ENCODE assay signal across 8 cellular contexts in the genomic region with DNA sequence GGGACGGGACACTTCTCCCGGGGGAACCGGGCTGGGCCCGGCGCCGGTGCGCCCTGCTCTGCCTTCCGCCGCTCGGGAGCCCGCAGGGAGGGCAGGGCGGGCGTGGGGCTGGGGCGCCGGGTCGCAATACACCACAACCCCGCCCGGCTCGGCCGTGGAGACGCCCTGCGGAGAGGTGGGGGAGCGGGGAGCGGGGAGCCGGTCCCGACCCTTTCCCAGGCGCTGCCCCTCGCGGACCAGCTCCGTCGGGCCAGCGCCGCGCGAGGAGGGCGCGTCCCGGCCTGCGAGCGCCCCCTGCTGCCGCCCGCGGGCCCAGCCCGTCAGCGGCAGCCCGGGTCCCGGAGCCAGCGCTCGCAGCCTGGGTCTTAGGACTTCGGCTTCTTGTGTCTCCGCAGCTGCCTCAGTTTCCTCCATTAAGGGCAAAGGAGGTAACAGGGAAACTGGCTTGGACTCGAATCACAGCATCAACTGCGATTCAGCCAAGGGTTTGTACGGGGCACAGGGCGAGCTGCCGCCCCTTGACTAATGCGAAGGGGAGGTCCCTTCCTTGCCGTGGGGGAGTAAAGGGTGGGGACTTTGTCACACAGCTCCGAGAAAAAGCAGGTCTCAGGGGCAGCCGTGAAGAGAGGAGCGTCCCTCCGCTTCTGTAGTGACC. TPM values are rescaled to one million over a fixed set of nuclear protein-coding genes. Genes with fewer than 3 reads are reported as not detected.
DNase-seq lines count a peak whose midpoint lies in the region; ATAC-seq, FAIRE-seq and TF ChIP-seq lines count a peak whose summit lies in the region.

No MANE protein-coding gene starts in this region.

- H3K9me3 ChIP-seq in HepG2 (ENCODE audit: low read length): no peaks in the 10 kb centered on the region

- H3K79me2 ChIP-seq in HepG2 (ENCODE audit: insufficient read depth, low read length): no peaks in the 10 kb centered on the region

- no peaks in the 10 kb centered on the region for H3K36me3 ChIP-seq in HepG2 (replicated peaks in 1 of 2; ENCODE audit: control insufficient read depth in 1 of 2, insufficient read depth in 2 of 2, low read length in 2 of 2)

- TF ChIP-seq CTCF in WTC11 (IDR thresholded peaks at IDR 0.05) (peak; percentile 75), HepG2 (CRISPR knock-in tag; IDR thresholded peaks at IDR 0.05) (peak; percentile 69)

- H3K36me3 Mint-ChIP-seq in IgD-negative memory B cell: peaks cover 2% of the 10 kb centered on the region
- no peaks in the 10 kb centered on the region for H3K36me3 Mint-ChIP-seq in WTC11

- H3K4me1 Mint-ChIP-seq in IgD-negative memory B cell (peaks cover 4 to 14% (median 9%) of the 10 kb centered on the region in 3 donors), WTC11 (peaks cover 28% of the 10 kb centered on the region)

- no peak overlapping the region for H3K27ac ChIP-seq in HepG2 (ENCODE audit: extremely low read length, insufficient read depth, low read length)

- CTCF ChIA-PET in WTC11 (lab: Charles Lee): interaction anchor here (0.5 to 4.3 kb wide), 36 partner anchors 9 to 205 kb away, joined by 3 to 49 read pairs (median 4); partner anchors contain the start of genes ANKRD36C, ASTL and STARD7
- CTCF ChIA-PET in HepG2 (lab: Yijun Ruan, JAX; ENCODE audit: low intra/inter-chr PET ratio, low total read pairs): interaction anchor here (1.2 to 2.4 kb wide), 4 partner anchors 54 to 124 kb away, joined by 3 to 13 read pairs (median 7); no protein-coding TSS in a partner anchor

- TF ChIP-seq EP300 in HepG2 (IDR thresholded peaks at IDR 0.05; ENCODE audit: low read depth in 2 of 2, low read length in 2 of 2) (no peak), HepG2 (CRISPR knock-in tag; IDR thresholded peaks at IDR 0.05; ENCODE audit: borderline replicate concordance) (no peak)

- 0 out of 2 replicates have a peak, but pooled peaks cover 5% of the 10 kb centered on the region for H3K4me1 ChIP-seq in HepG2 (ENCODE audit: insufficient read depth, low read length)

- peak overlapping the region; percentile 67 to 87 (median 73) for H3K4me3 Mint-ChIP-seq in IgD-negative memory B cell
- H3K4me3 Mint-ChIP-seq in WTC11: peak overlapping the region; percentile 59

- FAIRE-seq in HepG2 (lab: Jason Lieb, UNC): no peak

- no peak overlapping the region for H3K9ac ChIP-seq in HepG2 (ENCODE audit: insufficient read depth, low read depth, low read length)

- peak; percentile 100 for TF ChIP-seq RAD21 in HepG2 (CRISPR knock-in tag; IDR thresholded peaks at IDR 0.05)

- no peak for TF ChIP-seq POLR2A in HepG2 (IDR thresholded peaks at IDR 0.05; ENCODE audit: insufficient read depth in 1 of 2, low read depth in 2 of 2, low read length in 2 of 2)

- H2AFZ ChIP-seq in HepG2 (ENCODE audit: low read length): no peak overlapping the region

- in situ Hi-C loops in HepG2 (cut with HindIII; ENCODE audit: extremely low pct_ligation_motif_present, low pct_unique_long_range_greater_than_20kb): loop anchor here (25.0 kb wide), 2 partner anchors 105 to 280 kb away; no protein-coding TSS in a partner anchor

- POLR2A ChIA-PET in WTC11 (lab: Charles Lee) (interaction anchor here (0.6 to 0.9 kb wide), 2 partner anchors 9 to 21 kb away, joined by 3 read pairs; partner anchors contain the start of gene ASTL), HepG2 (lab: Yijun Ruan, JAX) (no interaction called here)

- H3K4me3 ChIP-seq in HepG2 (replicated peaks in 1 of 3; ENCODE audit: insufficient read depth in 1 of 3, low read depth in 2 of 3, low read length in 3 of 3): peak overlapping the region; percentile 48 to 76 (median 53); a peak in 5 of 6 replicates

- H3K27ac Mint-ChIP-seq in IgD-negative memory B cell (peak overlapping the region in 1 of 3 donors; percentile 87), WTC11 (no peak overlapping the region)

- H3K27me3 ChIP-seq in HepG2 (ENCODE audit: control insufficient read depth in 1 of 2, insufficient read depth in 2 of 2, low read length in 2 of 2): peaks cover 26 to 71% of the 10 kb centered on the region in 2 experiments

- H3K27me3 Mint-ChIP-seq in IgD-negative memory B cell (peaks cover 25% of the 10 kb centered on the region), WTC11 (ENCODE audit: low read depth) (peaks cover 40% of the 10 kb centered on the region)

- WGBS in HepG2 (ENCODE audit: low lambda C conversion rate): 14% methylated on average over 19 of the region's 62 CpGs

- intact Hi-C loops in HepG2 (cut with micrococcal nuclease; ENCODE audit: unreplicated experiment): loop anchor here (10.0 kb wide), 2 partner anchors 52 to 92 kb away; no protein-coding TSS in a partner anchor

- BruUV-seq in HepG2 (replicated peaks; lab: Mats Ljungman, UMichigan): no TSS peak

- H3K9me3 Mint-ChIP-seq in IgD-negative memory B cell (no peaks in the 10 kb centered on the region), WTC11 (no peaks in the 10 kb centered on the region)

- DNase-seq in ELR (ENCODE audit: low read depth) (peak; percentile 60), WTC11 (ENCODE audit: low spot score) (peak; percentile 65), cerebellar cortex (ENCODE audit: low spot score) (peak; percentile 33), HepG2 (ENCODE audit: low spot score) (no peak)
- peak; percentile 10 to 63 (median 28) for DNase-seq in stimulated activated CD4-positive, alpha-beta T cell treated with anti-CD3 and anti-CD28 coated beads, TNF-alpha, amount 100 ng/mL, for 24 hours (ENCODE audit: low read depth in 3 of 3)

- H3K4me2 ChIP-seq in HepG2 (ENCODE audit: low read depth, low read length): peak overlapping the region; percentile 78

- no peaks in the 10 kb centered on the region for H4K20me1 ChIP-seq in HepG2 (ENCODE audit: insufficient read depth, low read length)

- ATAC-seq in GM21423 (IDR thresholded peaks at IDR 0.05; ENCODE audit: unreplicated experiment): peak; percentile 62
- ATAC-seq in WTC11: peak; percentile 72
- ATAC-seq in HepG2: peak; percentile 85
- ATAC-seq in HG03378 (IDR thresholded peaks at IDR 0.05; ENCODE audit: unreplicated experiment): no peak

RNA-seq across cellular contexts. Expression of gene ADRA2B, which starts 0.6 kb away (rescaled TPM):
- polyA plus RNA-seq in IgD-negative memory B cell (not detected), HepG2 (2011; rRNA removed) (not detected in 2 replicates)
- total RNA-seq in WTC11 (2021) (4.7 to 6.3 TPM (median 5.8 TPM) in 3 replicates), HepG2 (2016; rRNA removed; fragmentation: Illumina TruSeq; extraction: Trizol) (not detected in 2 replicates)
- not detected in 2 replicates for total RNA-seq in HepG2 (2016; cell fraction: cytosol; rRNA removed; fragmentation: Illumina TruSeq; extraction: Trizol; ENCODE audit: low read depth)
- not detected in 2 replicates for total RNA-seq in HepG2 (2016; cell fraction: insoluble cytoplasmic fraction; rRNA removed; fragmentation: Illumina TruSeq; extraction: Trizol)
- total RNA-seq in HepG2 (2016; cell fraction: membrane; rRNA removed; fragmentation: Illumina TruSeq; extraction: Trizol): not detected in 2 replicates
- not detected in 2 replicates for total RNA-seq in HepG2 (2016; cell fraction: nucleus; rRNA removed; fragmentation: Illumina TruSeq; extraction: Trizol)
- polyA plus RNA-seq in HepG2 (2011; cell fraction: cytosol; rRNA removed): not detected in 2 replicates
- 0.10 TPM in 1 of 2 replicates, not detected in the other for polyA plus RNA-seq in HepG2 (2011; cell fraction: nucleus; rRNA removed)
- polyA plus RNA-seq in HepG2 (2012): not detected in 2 replicates
- not detected in 2 replicates for polyA plus RNA-seq in HepG2 (2016; cell fraction: cytosol; fragmentation: Illumina TruSeq; extraction: Trizol; ENCODE audit: low read depth)
- not detected in 2 replicates for polyA plus RNA-seq in HepG2 (2016; cell fraction: insoluble cytoplasmic fraction; fragmentation: Illumina TruSeq; extraction: Trizol; ENCODE audit: low read depth)
- polyA plus RNA-seq in HepG2 (2016; cell fraction: membrane; fragmentation: Illumina TruSeq; extraction: Trizol; ENCODE audit: low read depth): not detected in 2 replicates
- not detected in 2 replicates for polyA plus RNA-seq in HepG2 (2016; cell fraction: nucleus; fragmentation: Illumina TruSeq; extraction: Trizol; ENCODE audit: insufficient read depth, low read depth)
- polyA minus RNA-seq in HepG2 (2011; rRNA and poly(A)+ RNA removed; ENCODE audit: low replicate concordance): 0.07 TPM in 1 of 2 replicates, not detected in the other
- not detected in 2 replicates for polyA minus RNA-seq in HepG2 (2011; cell fraction: cytosol; rRNA and poly(A)+ RNA removed)
- polyA minus RNA-seq in HepG2 (2011; cell fraction: nucleus; rRNA and poly(A)+ RNA removed): not detected in 2 replicates

RNA-seq across cellular contexts. Expression of gene ASTL, which starts 21.3 kb away (rescaled TPM):
- not detected for polyA plus RNA-seq in IgD-negative memory B cell
- total RNA-seq in WTC11 (2021): 0.69 to 1.4 TPM (median 0.79 TPM) in 3 replicates
- total RNA-seq in HepG2 (2016; rRNA removed; fragmentation: Illumina TruSeq; extraction: Trizol): not detected in 2 replicates
- not detected in 2 replicates for total RNA-seq in HepG2 (2016; cell fraction: cytosol; rRNA removed; fragmentation: Illumina TruSeq; extraction: Trizol; ENCODE audit: low read depth)
- not detected in 2 replicates for total RNA-seq in HepG2 (2016; cell fraction: insoluble cytoplasmic fraction; rRNA removed; fragmentation: Illumina TruSeq; extraction: Trizol)
- not detected in 2 replicates for total RNA-seq in HepG2 (2016; cell fraction: membrane; rRNA removed; fragmentation: Illumina TruSeq; extraction: Trizol)
- total RNA-seq in HepG2 (2016; cell fraction: nucleus; rRNA removed; fragmentation: Illumina TruSeq; extraction: Trizol): not detected in 2 replicates
- not detected in 2 replicates for polyA plus RNA-seq in HepG2 (2011; rRNA removed)
- polyA plus RNA-seq in HepG2 (2011; cell fraction: cytosol; rRNA removed): not detected in 2 replicates
- not detected in 2 replicates for polyA plus RNA-seq in HepG2 (2011; cell fraction: nucleus; rRNA removed)
- not detected in 2 replicates for polyA plus RNA-seq in HepG2 (2012)
- polyA plus RNA-seq in HepG2 (2016; cell fraction: cytosol; fragmentation: Illumina TruSeq; extraction: Trizol; ENCODE audit: low read depth): not detected in 2 replicates
- polyA plus RNA-seq in HepG2 (2016; cell fraction: insoluble cytoplasmic fraction; fragmentation: Illumina TruSeq; extraction: Trizol; ENCODE audit: low read depth): not detected in 2 replicates
- not detected in 2 replicates for polyA plus RNA-seq in HepG2 (2016; cell fraction: membrane; fragmentation: Illumina TruSeq; extraction: Trizol; ENCODE audit: low read depth)
- not detected in 2 replicates for polyA plus RNA-seq in HepG2 (2016; cell fraction: nucleus; fragmentation: Illumina TruSeq; extraction: Trizol; ENCODE audit: insufficient read depth, low read depth)
- polyA minus RNA-seq in HepG2 (2011; rRNA and poly(A)+ RNA removed; ENCODE audit: low replicate concordance): 1.6 TPM in 1 of 2 replicates, not detected in the other
- polyA minus RNA-seq in HepG2 (2011; cell fraction: cytosol; rRNA and poly(A)+ RNA removed): not detected in 2 replicates
- polyA minus RNA-seq in HepG2 (2011; cell fraction: nucleus; rRNA and poly(A)+ RNA removed): not detected in 2 replicates

RNA-seq across cellular contexts. Expression of gene DUSP2, which starts 28.2 kb away (rescaled TPM):
- polyA plus RNA-seq in IgD-negative memory B cell (55.6 TPM), HepG2 (2011; rRNA removed) (not detected in 2 replicates)
- total RNA-seq in WTC11 (2021) (4.7 to 6.8 TPM (median 5.8 TPM) in 3 replicates), HepG2 (2016; rRNA removed; fragmentation: Illumina TruSeq; extraction: Trizol) (not detected in 2 replicates)
- not detected in 2 replicates for total RNA-seq in HepG2 (2016; cell fraction: cytosol; rRNA removed; fragmentation: Illumina TruSeq; extraction: Trizol; ENCODE audit: low read depth)
- total RNA-seq in HepG2 (2016; cell fraction: insoluble cytoplasmic fraction; rRNA removed; fragmentation: Illumina TruSeq; extraction: Trizol): not detected in 2 replicates
- total RNA-seq in HepG2 (2016; cell fraction: membrane; rRNA removed; fragmentation: Illumina TruSeq; extraction: Trizol): not detected in 2 replicates
- total RNA-seq in HepG2 (2016; cell fraction: nucleus; rRNA removed; fragmentation: Illumina TruSeq; extraction: Trizol): not detected in 2 replicates
- 0.04 TPM in 1 of 2 replicates, not detected in the other for polyA plus RNA-seq in HepG2 (2011; cell fraction: cytosol; rRNA removed)
- 0.12 and 0.18 TPM in 2 replicates for polyA plus RNA-seq in HepG2 (2011; cell fraction: nucleus; rRNA removed)
- polyA plus RNA-seq in HepG2 (2012): not detected in 2 replicates
- polyA plus RNA-seq in HepG2 (2016; cell fraction: cytosol; fragmentation: Illumina TruSeq; extraction: Trizol; ENCODE audit: low read depth): not detected in 2 replicates
- not detected in 2 replicates for polyA plus RNA-seq in HepG2 (2016; cell fraction: insoluble cytoplasmic fraction; fragmentation: Illumina TruSeq; extraction: Trizol; ENCODE audit: low read depth)
- polyA plus RNA-seq in HepG2 (2016; cell fraction: membrane; fragmentation: Illumina TruSeq; extraction: Trizol; ENCODE audit: low read depth): not detected in 2 replicates
- polyA plus RNA-seq in HepG2 (2016; cell fraction: nucleus; fragmentation: Illumina TruSeq; extraction: Trizol; ENCODE audit: insufficient read depth, low read depth): not detected in 2 replicates
- 103 TPM in 1 of 2 replicates, not detected in the other for polyA minus RNA-seq in HepG2 (2011; rRNA and poly(A)+ RNA removed; ENCODE audit: low replicate concordance)
- polyA minus RNA-seq in HepG2 (2011; cell fraction: cytosol; rRNA and poly(A)+ RNA removed): 0.69 and 1.3 TPM in 2 replicates
- 0.25 and 0.52 TPM in 2 replicates for polyA minus RNA-seq in HepG2 (2011; cell fraction: nucleus; rRNA and poly(A)+ RNA removed)
